Comparison of ENCODE assay signal across 8 cellular contexts in genomic region chr22:39040538-39041296, GRCh38. TPM values are rescaled to one million over a fixed set of nuclear protein-coding genes. Genes with fewer than 3 reads are reported as not detected.
DNase-seq lines count a peak whose midpoint lies in the region; ATAC-seq, FAIRE-seq and TF ChIP-seq lines count a peak whose summit lies in the region.
"Not testable (repeated sequence)": the region's sequence is repeated elsewhere in the genome, so short reads cannot be mapped to it uniquely, and the experiment has no call there.

APOBEC3F (plus strand) TSS chr22:39040864; CDS start chr22:39040961, 97 bp downstream.

- not testable (repeated sequence) for H4K20me1 ChIP-seq in OCI-LY3 (ENCODE audit: insufficient read depth, low read length)

- not testable (repeated sequence) for H3K9me3 ChIP-seq in OCI-LY3 (ENCODE audit: insufficient read depth, low read length); right lobe of liver

- peaks cover 35% of the 10 kb centered on the region for H3K4me1 Mint-ChIP-seq in activated CD8-positive, alpha-beta memory T cell treated with anti-CD3 and anti-CD28 coated beads, Interleukin-2, amount 10 ng/mL, durations not matched to agents 7 days and 5 days

- not testable (repeated sequence) for H3K27me3 ChIP-seq in BJ (ENCODE audit: control insufficient read depth, insufficient read depth, low read length); OCI-LY3 (ENCODE audit: low read depth, low read length); right lobe of liver

- peak within 1 kb of the TSS; percentile 59 for H3K4me3 ChIP-seq in BJ (ENCODE audit: low read depth, low read length)
- H3K4me3 ChIP-seq in OCI-LY3 (ENCODE audit: low read length), result peak within 1 kb of the TSS; percentile 80
- H3K4me3 ChIP-seq in right lobe of liver, result peak within 1 kb of the TSS; percentile 60 to 63 (median 61)

- peak within 1 kb of the TSS; percentile 88 for H3K27ac Mint-ChIP-seq in activated CD8-positive, alpha-beta memory T cell treated with anti-CD3 and anti-CD28 coated beads, Interleukin-2, amount 10 ng/mL, durations not matched to agents 7 days and 5 days

- peak within 1 kb of the TSS; percentile 41 for H2AFZ ChIP-seq in OCI-LY3 (ENCODE audit: low read depth, low read length)

- H3K4me3 Mint-ChIP-seq in activated CD8-positive, alpha-beta memory T cell treated with anti-CD3 and anti-CD28 coated beads, Interleukin-2, amount 10 ng/mL, durations not matched to agents 7 days and 5 days, result peak within 1 kb of the TSS; percentile 91

- 0% methylated on average over 9 of the region's 21 CpGs for WGBS in right lobe of liver (ENCODE audit: insufficient coverage, low coverage, low lambda C conversion rate, missing lambda C conversion rate)

- not testable (repeated sequence) for H3K4me1 ChIP-seq in OCI-LY3 (ENCODE audit: low read length); right lobe of liver

- not testable (repeated sequence) for H3K27me3 Mint-ChIP-seq in activated CD8-positive, alpha-beta memory T cell treated with anti-CD3 and anti-CD28 coated beads, Interleukin-2, amount 10 ng/mL, durations not matched to agents 7 days and 5 days

- ATAC-seq in HG03135 (IDR thresholded peaks at IDR 0.05; ENCODE audit: unreplicated experiment), result peak; percentile 89
- peak; percentile 98 for ATAC-seq in activated CD8-positive, alpha-beta memory T cell treated with anti-CD3 and anti-CD28 coated beads, Interleukin-2, amount 10 ng/mL, durations not matched to agents 7 days and 5 days
- peak; percentile 94 to 96 (median 96) for ATAC-seq in right lobe of liver

- TF ChIP-seq CTCF in BJ (IDR thresholded peaks at IDR 0.05; ENCODE audit: insufficient read depth, low read depth, low read length), result 0 out of 2 replicates have a peak, but pooled peaks have one; percentile 18
- not testable (repeated sequence) for TF ChIP-seq CTCF in OCI-LY3 (IDR thresholded peaks at IDR 0.05; ENCODE audit: low read depth, low read length); right lobe of liver (IDR thresholded peaks at IDR 0.05)

- DNase-seq in BJ (ENCODE audit: low read depth); GM19239 (ENCODE audit: insufficient read length, low spot score): not testable (repeated sequence)
- DNase-seq in activated CD8-positive, alpha-beta memory T cell treated with anti-CD3 and anti-CD28 coated beads, Interleukin-2, amount 10 ng/mL, durations not matched to agents 7 days and 5 days, result peak; percentile 92
- peak; percentile 38 for DNase-seq in effector CD8-positive, alpha-beta T cell (lab: John Stamatoyannopoulos, UW)
- DNase-seq in right lobe of liver, result peak; percentile 58 to 73 (median 72)
- DNase-seq in stimulated activated CD4-positive, alpha-beta T cell treated with anti-CD3 and anti-CD28 coated beads, Interleukin-2, amount 100 ng/mL, for 4 hours (ENCODE audit: low read depth), result peak; percentile 49

- H3K36me3 ChIP-seq in BJ (ENCODE audit: control insufficient read depth, insufficient read depth, low read length); OCI-LY3 (replicated peaks; ENCODE audit: low read depth, low read length); right lobe of liver: not testable (repeated sequence)

- not testable (repeated sequence) for H3K9me3 Mint-ChIP-seq in activated CD8-positive, alpha-beta memory T cell treated with anti-CD3 and anti-CD28 coated beads, Interleukin-2, amount 10 ng/mL, durations not matched to agents 7 days and 5 days (ENCODE audit: low read depth)

- H3K36me3 Mint-ChIP-seq in activated CD8-positive, alpha-beta memory T cell treated with anti-CD3 and anti-CD28 coated beads, Interleukin-2, amount 10 ng/mL, durations not matched to agents 7 days and 5 days, result peaks cover 22% of the 10 kb centered on the region

- not testable (repeated sequence) for H3K79me2 ChIP-seq in OCI-LY3 (ENCODE audit: low read length)

- peak within 1 kb of the TSS; percentile 79 for H3K4me2 ChIP-seq in OCI-LY3 (ENCODE audit: low read length)

- TF ChIP-seq POLR2A in right lobe of liver (IDR thresholded peaks at IDR 0.05), result peak; percentile 58

- peak; percentile 95 for FAIRE-seq in GM19239 (lab: Jason Lieb, UNC)

- intact Hi-C loops in right lobe of liver (cut with DNase I), result not testable (repeated sequence)

- POLR2A ChIA-PET in BJ (lab: Charles Lee), result not testable (repeated sequence)

- H3K27ac ChIP-seq in OCI-LY3 (ENCODE audit: low read length) (peak within 1 kb of the TSS; percentile 30), right lobe of liver (peak within 1 kb of the TSS; percentile 61 to 90 (median 89))

- H3K9ac ChIP-seq in OCI-LY3 (ENCODE audit: low read length), result peak within 1 kb of the TSS; percentile 68

- CTCF ChIA-PET in BJ (lab: Yijun Ruan, JAX), result interaction anchor here (1.4 kb wide), 1 partner anchor 171 kb away, joined by 6 read pairs; no protein-coding TSS in a partner anchor
- CTCF ChIA-PET in activated CD8-positive, alpha-beta memory T cell treated with anti-CD3 and anti-CD28 coated beads, Interleukin-2, amount 10 ng/mL, durations not matched to agents 7 days and 5 days (lab: Charles Lee), result interaction anchor here (1.1 to 1.5 kb wide), 3 partner anchors 12 to 37 kb away, joined by 3 to 6 read pairs (median 4); no protein-coding TSS in a partner anchor

RNA-seq across cellular contexts. Expression of gene APOBEC3F, which starts in this region (rescaled TPM):
- polyA plus RNA-seq in BJ (2011; rRNA removed), result 8.6 and 9.1 TPM in 2 replicates
- 7.7 and 10.0 TPM in 2 replicates for polyA minus RNA-seq in BJ (2011; rRNA and poly(A)+ RNA removed)
- total RNA-seq in activated CD8-positive, alpha-beta memory T cell treated with anti-CD3 and anti-CD28 coated beads, Interleukin-2, amount 10 ng/mL, durations not matched to agents 7 days and 5 days, result 10 to 100 TPM; 39.8 to 58.0 TPM
- total RNA-seq in right lobe of liver, result 1 to 10 TPM; 2.0 to 6.6 (median 4.5) TPM

Comparison
In these comparisons a context has a peak if more than half of its experiments do, and no peak if none do; other contexts are left out.
1. RNA of gene APOBEC3F (total RNA-seq): 39.8 to 58.0 TPM in activated CD8-positive, alpha-beta memory T cell treated with anti-CD3 and anti-CD28 coated beads, Interleukin-2, amount 10 ng/mL, durations not matched to agents 7 days and 5 days; 2.0 to 6.6 TPM in right lobe of liver; every median in the first group is over 4 times any median in the second.
2. Peak in every context shown above with its lines, with median percentiles within 50 percentile points of each other: H3K4me3 ChIP-seq and ATAC-seq.